In genomic region chrX:56787734-56788152, GRCh38 we compare ENCODE assay signal across 17 cellular contexts.
"Had no signal": no experiment of that assay in that cellular context is flagged by ENCODE, and none has a peak within 500 bp of the region (broad histone marks: within the 10 kb centered on the region; RNA-seq: fewer than 3 reads in every experiment).

No MANE protein-coding gene starts in this region.

- H3K27me3 Mint-ChIP-seq: activated B cell treated with CpG ODN at 0.5 μM for 24 hours; activated CD4-positive, alpha-beta memory T cell treated with anti-CD3 and anti-CD28 coated beads for 36 hours; activated naive CD4-positive, alpha-beta T cell treated with anti-CD3 and anti-CD28 coated beads, Interleukin-2, amount 50 U/mL, for 24 hours; effector memory CD8-positive, alpha-beta T cell; naive B cell; stimulated activated naive CD8-positive, alpha-beta T cell treated with anti-CD3 and anti-CD28 coated beads, Interleukin-15, amount 100 ng/mL, for 72 hours had no signal

- ATAC-seq: effector memory CD8-positive, alpha-beta T cell; left ventricle myocardium superior; stimulated activated naive CD8-positive, alpha-beta T cell treated with anti-CD3 and anti-CD28 coated beads, Interleukin-15, amount 100 ng/mL, for 72 hours had no signal

- H3K4me3 Mint-ChIP-seq: activated B cell treated with CpG ODN at 0.5 μM for 24 hours; activated CD4-positive, alpha-beta memory T cell treated with anti-CD3 and anti-CD28 coated beads for 36 hours; activated naive CD4-positive, alpha-beta T cell treated with anti-CD3 and anti-CD28 coated beads, Interleukin-2, amount 50 U/mL, for 24 hours; activated T-cell treated with anti-CD3 and anti-CD28 coated beads, Interleukin-2, amount 50 U/mL, for 4 hours; effector memory CD8-positive, alpha-beta T cell; immature natural killer cell; stimulated activated naive CD8-positive, alpha-beta T cell treated with anti-CD3 and anti-CD28 coated beads, Interleukin-15, amount 100 ng/mL, for 72 hours had no signal

- H3K36me3 ChIP-seq: breast epithelium had no signal

- H3K27me3 ChIP-seq: breast epithelium, esophagus squamous epithelium, testis, upper lobe of left lung had no signal

- H3K9me3 ChIP-seq: breast epithelium, esophagus squamous epithelium, testis, upper lobe of left lung had no signal

- H3K27ac Mint-ChIP-seq: activated B cell treated with CpG ODN at 0.5 μM for 24 hours; activated CD4-positive, alpha-beta memory T cell treated with anti-CD3 and anti-CD28 coated beads for 36 hours had no signal

- H3K27ac ChIP-seq: breast epithelium, testis had no signal

- H3K4me3 ChIP-seq: testis had no signal

- H3K4me1 ChIP-seq: breast epithelium, testis had no signal

- H3K36me3 Mint-ChIP-seq: activated CD4-positive, alpha-beta memory T cell treated with anti-CD3 and anti-CD28 coated beads for 36 hours; activated naive CD4-positive, alpha-beta T cell treated with anti-CD3 and anti-CD28 coated beads, Interleukin-2, amount 50 U/mL, for 24 hours; naive B cell had no signal

- H3K9me3 Mint-ChIP-seq: activated B cell treated with CpG ODN at 0.5 μM for 24 hours; activated CD4-positive, alpha-beta memory T cell treated with anti-CD3 and anti-CD28 coated beads for 36 hours; activated naive CD4-positive, alpha-beta T cell treated with anti-CD3 and anti-CD28 coated beads, Interleukin-2, amount 50 U/mL, for 24 hours; activated T-cell treated with anti-CD3 and anti-CD28 coated beads, Interleukin-2, amount 50 U/mL, for 4 hours; effector memory CD8-positive, alpha-beta T cell; immature natural killer cell; naive B cell; stimulated activated naive CD8-positive, alpha-beta T cell treated with anti-CD3 and anti-CD28 coated beads, Interleukin-15, amount 100 ng/mL, for 72 hours had no signal

- DNase-seq: activated B cell treated with CpG ODN at 0.5 μM for 24 hours; activated CD4-positive, alpha-beta memory T cell treated with anti-CD3 and anti-CD28 coated beads for 36 hours; activated gamma-delta T cell; activated T-cell treated with anti-CD3 and anti-CD28 coated beads, Interleukin-2, amount 50 U/mL, for 4 hours; dermis blood vessel endothelial cell; effector memory CD8-positive, alpha-beta T cell; esophagus squamous epithelium; immature natural killer cell; left ventricle myocardium superior; naive B cell; stimulated activated naive CD8-positive, alpha-beta T cell treated with anti-CD3 and anti-CD28 coated beads, Interleukin-15, amount 100 ng/mL, for 72 hours; T-helper 1 cell; T-helper 9 cell; testis had no signal
